8 cellular contexts compared by ENCODE assay signal in the genomic region with DNA sequence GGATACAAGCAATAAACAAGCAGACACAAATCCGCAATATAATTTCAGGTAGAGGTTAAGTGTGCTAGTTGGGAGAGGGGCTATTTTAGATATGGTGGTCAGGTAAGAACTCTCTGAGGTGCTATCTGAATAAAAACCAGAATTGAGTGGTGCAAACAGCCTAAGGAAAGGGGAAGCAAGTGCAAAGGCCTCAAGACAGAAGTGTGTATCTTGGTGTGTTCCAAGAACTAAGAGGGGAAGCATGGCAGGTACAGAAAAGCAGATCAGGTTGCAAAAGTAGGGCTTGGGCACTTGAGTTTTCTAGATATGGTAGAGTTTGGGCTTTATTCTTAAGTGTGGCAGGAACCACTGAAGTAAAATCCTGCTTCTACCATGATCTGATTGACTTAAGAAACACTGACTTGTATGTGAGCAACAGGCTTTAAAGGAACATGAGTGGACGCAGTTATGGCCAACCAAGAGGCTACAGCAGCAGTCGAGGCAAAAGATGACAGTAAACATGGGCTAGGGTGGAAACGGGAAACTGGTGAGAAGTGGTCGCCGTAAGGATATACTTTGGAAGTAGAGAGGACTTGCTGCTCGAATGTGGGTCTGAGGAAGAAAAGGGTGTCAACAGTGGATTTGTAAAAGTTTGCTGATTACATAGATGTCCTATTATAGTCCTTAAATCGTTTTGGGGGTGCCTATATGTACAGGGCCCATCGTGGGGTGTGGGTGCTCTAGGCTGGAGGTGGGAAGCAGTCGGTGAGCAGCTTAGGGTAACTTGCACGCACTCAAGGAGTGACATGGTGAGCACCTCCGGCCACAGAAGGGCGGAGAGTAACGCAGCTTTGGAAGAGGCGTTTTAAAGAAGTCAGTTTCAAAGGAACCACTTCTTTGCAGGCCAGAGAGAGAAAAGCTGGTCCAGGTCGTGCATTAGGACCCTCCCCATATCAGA. TPM values are rescaled to one million over a fixed set of nuclear protein-coding genes. Genes with fewer than 3 reads are reported as not detected.
DNase-seq lines count a peak whose midpoint lies in the region; ATAC-seq and TF ChIP-seq lines count a peak whose summit lies in the region.

No MANE protein-coding gene starts in this region.

- 4% methylated on average over 16 of the region's 16 CpGs for WGBS in body of pancreas, 2 donors

- peak overlapping the region; percentile 64 for H3K4me3 ChIP-seq in RWPE2 (ENCODE audit: severe bottlenecking)
- H3K4me3 ChIP-seq in body of pancreas, result peak overlapping the region; percentile 64 to 79

- TF ChIP-seq CTCF in RWPE2 (IDR thresholded peaks at IDR 0.05; ENCODE audit: poor library complexity, severe bottlenecking), result no peak
- no peak for TF ChIP-seq CTCF in body of pancreas (IDR thresholded peaks at IDR 0.05)

- no peaks in the 10 kb centered on the region for H3K27me3 ChIP-seq in RWPE2 (ENCODE audit: insufficient read depth, poor library complexity, severe bottlenecking)
- no peaks in the 10 kb centered on the region for H3K27me3 ChIP-seq in body of pancreas

- H3K36me3 ChIP-seq in RWPE2 (ENCODE audit: low read depth), result peaks cover 33% of the 10 kb centered on the region
- H3K36me3 ChIP-seq in body of pancreas (replicated peaks in 1 of 2; ENCODE audit: insufficient read depth in 1 of 2, low read depth in 2 of 2), result no peaks in the 10 kb centered on the region

- H3K4me1 ChIP-seq in RWPE2 (ENCODE audit: insufficient read depth, poor library complexity, severe bottlenecking) (peaks cover 6% of the 10 kb centered on the region), body of pancreas (peaks cover 33% of the 10 kb centered on the region)

- H3K27ac ChIP-seq in RWPE2 (ENCODE audit: poor library complexity, severe bottlenecking) (peak overlapping the region; percentile 37), body of pancreas (peak overlapping the region; percentile 62 to 81 (median 74))

- peak; percentile 33 for ATAC-seq in GM19025 (IDR thresholded peaks at IDR 0.05; ENCODE audit: low read depth, unreplicated experiment)
- ATAC-seq in HG03103 (IDR thresholded peaks at IDR 0.05; ENCODE audit: low read depth, unreplicated experiment), result peak; percentile 31
- ATAC-seq in RWPE2 (ENCODE audit: low read depth), result peak; percentile 59; the same call in 2 of the 3 replicates
- peak; percentile 61 for ATAC-seq in body of pancreas

- no peaks in the 10 kb centered on the region for H3K9me3 ChIP-seq in RWPE2 (ENCODE audit: severe bottlenecking)
- no peaks in the 10 kb centered on the region for H3K9me3 ChIP-seq in body of pancreas

- no peak for TF ChIP-seq POLR2A in body of pancreas (IDR thresholded peaks at IDR 0.05)

- DNase-seq in Ammon's horn (ENCODE audit: low spot score), result peak; percentile 19
- no peak for DNase-seq in RWPE2 (ENCODE audit: low spot score)
- DNase-seq in body of pancreas, result peak; percentile 21 to 28 (median 23)
- peak; percentile 32 for DNase-seq in iris pigment epithelial cell (ENCODE audit: low read depth)
- DNase-seq in stimulated activated CD4-positive, alpha-beta T cell treated with anti-CD3 and anti-CD28 coated beads, TNF-alpha, amount 100 ng/mL, for 4 hours (ENCODE audit: low read depth in 3 of 3), result peak in 2 of 3 experiments; percentile 15 to 17
- DNase-seq in hippocampal formation (lab: John Stamatoyannopoulos, UW), result no peak

- intact Hi-C loops in body of pancreas (cut with DNase I), result loop anchor here (10.0 kb wide), 1 partner anchor 50 kb away; no protein-coding TSS in a partner anchor

RNA-seq across cellular contexts. Expression of a gene that starts 0.7 kb away (rescaled TPM):
- total RNA-seq in body of pancreas, result 1 to 10 TPM; 6.0 to 8.2 TPM

RNA-seq across cellular contexts. Expression of a gene that starts 6.4 kb away (rescaled TPM):
- 1 to 10 TPM; 4.6 to 6.0 TPM for total RNA-seq in body of pancreas

Comparison
In these comparisons a context has a peak if more than half of its experiments do, and no peak if none do; other contexts are left out.
1. DNase-seq: peak in Ammon's horn (single experiment), body of pancreas (4 of 4), iris pigment epithelial cell (single experiment) and stimulated activated CD4-positive, alpha-beta T cell treated with anti-CD3 and anti-CD28 coated beads, TNF-alpha, amount 100 ng/mL, for 4 hours (2 of 3); none in RWPE2 (single experiment) and hippocampal formation (0 of 2).
2. Peak in every context shown above with its lines, with median percentiles within 50 percentile points of each other: ATAC-seq.